Comparison of ENCODE assay signal across 8 cellular contexts in the genomic region with DNA sequence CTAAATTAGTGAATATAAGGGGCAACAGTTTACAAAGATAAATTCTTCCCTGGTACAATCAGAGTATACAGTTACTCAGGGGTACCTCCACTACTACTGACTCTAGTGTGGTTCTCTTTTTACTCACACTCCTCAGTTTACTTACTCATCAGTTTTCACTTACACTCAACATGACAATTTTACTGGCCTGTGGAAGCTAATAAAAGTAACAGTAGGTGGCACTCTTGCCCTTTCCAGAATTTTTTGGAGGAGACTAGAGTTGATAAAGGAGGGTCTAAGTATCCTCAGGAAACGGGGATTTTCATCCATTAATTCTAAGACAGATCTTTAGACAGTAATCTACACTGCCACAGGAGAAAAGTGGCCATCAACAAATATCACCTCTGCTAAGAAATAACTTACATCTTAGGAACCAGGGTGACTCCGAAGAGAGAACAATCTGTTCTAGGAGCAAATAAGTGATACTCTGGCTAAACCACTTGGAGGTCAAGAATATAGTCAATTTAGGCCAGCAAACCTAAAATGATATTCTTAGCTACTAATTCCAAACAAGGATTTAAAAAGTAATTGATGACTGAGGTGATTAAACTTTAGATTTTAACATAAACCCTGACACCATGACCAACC.
A peak's percentile ranks its signal among the peaks of the same experiment; 100 is the strongest.
DNase-seq lines count a peak whose midpoint lies in the region; ATAC-seq, FAIRE-seq and TF ChIP-seq lines count a peak whose summit lies in the region.

No MANE protein-coding gene starts in this region.

- H3K27me3 ChIP-seq in left lung (no peaks in the 10 kb centered on the region), tibial artery (no peaks in the 10 kb centered on the region)

- intact Hi-C loops in left lung (cut with DNase I), result no loop called here
- intact Hi-C loops in tibial artery (cut with DNase I; ENCODE audit: low total_unique reads), result no loop called here

- H3K36me3 ChIP-seq in left lung, result peaks cover 0 to 55% of the 10 kb centered on the region in 2 donors
- H3K36me3 ChIP-seq in tibial artery, result peaks cover 45 to 62% (median 46%) of the 10 kb centered on the region in 3 donors

- H3K4me1 ChIP-seq in left lung (no peaks in the 10 kb centered on the region), tibial artery (peaks cover 0 to 3% (median 0%) of the 10 kb centered on the region in 4 donors)

- no peak overlapping the region for H3K27ac ChIP-seq in left lung
- no peak overlapping the region for H3K27ac ChIP-seq in tibial artery

- no peak overlapping the region for H3K4me3 ChIP-seq in left lung
- no peak overlapping the region for H3K4me3 ChIP-seq in tibial artery

- TF ChIP-seq CTCF in left lung (IDR thresholded peaks at IDR 0.05), result peak; percentile 65 to 69
- TF ChIP-seq CTCF in tibial artery (IDR thresholded peaks at IDR 0.05), result peak; percentile 56 to 75

- TF ChIP-seq POLR2A in H54 (IDR thresholded peaks at IDR 0.05; ENCODE audit: low read depth, low read length), result no peak

- ATAC-seq in left lung (peak; percentile 85), GM18502 (IDR thresholded peaks at IDR 0.05; ENCODE audit: poor library complexity, unreplicated experiment) (no peak)

- FAIRE-seq in H54 (lab: Jason Lieb, UNC), result peak; percentile 89

- H3K9me3 ChIP-seq in left lung (no peaks in the 10 kb centered on the region), tibial artery (no peaks in the 10 kb centered on the region)

- peak; percentile 29 for DNase-seq in COR-L47 (lab: John Stamatoyannopoulos, UW)
- peak; percentile 10 for DNase-seq in H54 (ENCODE audit: insufficient read length, low spot score)
- peak; percentile 11 for DNase-seq in NCI-H82 treated with DMSO at 0.1 percent for 48 hours (lab: John Stamatoyannopoulos, UW; ENCODE audit: unreplicated experiment)
- peak; percentile 33 for DNase-seq in cerebellum (ENCODE audit: low spot score)
- DNase-seq in left lung, result no peak
- no peak for DNase-seq in tibial artery
- no peak for DNase-seq in stimulated activated CD4-positive, alpha-beta T cell treated with anti-CD3 and anti-CD28 coated beads, Interleukin-4, amount 100 ng/mL, for 1 hour

Comparison
In these comparisons a context has a peak if more than half of its experiments do, and no peak if none do; other contexts are left out.
1. DNase-seq: peak in COR-L47 (single experiment), H54 (single experiment), NCI-H82 treated with DMSO at 0.1 percent for 48 hours (single experiment) and cerebellum (single experiment); none in left lung (0 of 2), tibial artery (0 of 2) and stimulated activated CD4-positive, alpha-beta T cell treated with anti-CD3 and anti-CD28 coated beads, Interleukin-4, amount 100 ng/mL, for 1 hour (single experiment).